ENCODE assay signal across 13 cellular contexts in the genomic region with DNA sequence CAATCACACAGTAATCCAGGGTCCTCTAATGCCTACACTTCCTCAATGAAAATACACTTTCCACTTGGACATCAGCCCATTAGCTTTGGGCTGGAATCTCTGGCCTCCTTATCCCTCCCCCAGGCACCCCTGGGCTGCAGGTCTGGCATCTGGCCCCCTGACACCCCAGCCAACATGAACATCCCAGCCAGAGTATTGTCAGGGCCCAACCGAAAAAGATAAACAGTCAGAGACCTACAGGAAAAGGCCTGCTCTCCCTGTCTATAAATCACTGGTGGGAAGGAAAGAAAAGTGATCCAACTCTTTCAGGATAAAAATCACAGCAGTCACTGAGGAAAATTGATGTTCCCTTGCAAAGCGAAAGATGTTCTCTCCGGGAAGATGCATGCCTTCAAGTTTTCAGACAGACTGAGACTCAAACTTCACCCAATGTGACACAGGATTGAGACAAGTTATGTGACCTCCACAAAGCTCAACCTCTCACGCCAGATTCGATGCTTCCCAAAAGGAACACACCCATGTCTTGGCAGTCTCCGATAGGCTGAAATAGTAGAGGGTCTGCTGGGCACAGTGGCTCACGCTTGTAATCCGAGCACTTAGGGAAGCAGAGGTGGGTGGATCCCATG. TPM values are rescaled to one million over a fixed set of nuclear protein-coding genes. Genes with fewer than 3 reads are reported as not detected.
DNase-seq lines count a peak whose midpoint lies in the region; ATAC-seq, FAIRE-seq and TF ChIP-seq lines count a peak whose summit lies in the region.
"Had no signal": no experiment of that assay in that cellular context is flagged by ENCODE, and none has a peak within 500 bp of the region (broad histone marks: within the 10 kb centered on the region; RNA-seq: fewer than 3 reads in every experiment).

No MANE protein-coding gene starts in this region.

- H3K27ac ChIP-seq in A549: peak overlapping the region in 1 of 2 experiments; percentile 58; a peak in 2 of 6 replicates
- H3K27ac ChIP-seq in astrocyte (ENCODE audit: low read depth, low read length): no peak overlapping the region
- H3K27ac ChIP-seq in right cardiac atrium (ENCODE audit: low read length): peak overlapping the region; percentile 39
- H3K27ac ChIP-seq in dorsolateral prefrontal cortex: peak overlapping the region in 3 of 59 donors; percentile 15 to 29 (median 28)
- peak overlapping the region in 2 of 8 donors; percentile 2 to 12 for H3K27ac ChIP-seq in spleen
- H3K27ac ChIP-seq: HL-60 had no signal

- TF ChIP-seq CTCF in A549 (IDR thresholded peaks at IDR 0.05) (no peak), astrocyte (IDR thresholded peaks at IDR 0.05; ENCODE audit: insufficient read depth, low read depth, low read length) (no peak), progenitor cell of endocrine pancreas (IDR thresholded peaks at IDR 0.05; ENCODE audit: unreplicated experiment) (no peak), dorsolateral prefrontal cortex (IDR thresholded peaks at IDR 0.05 in 54 of 56, conservative IDR thresholded peaks at IDR 0.05 in 2 of 56; ENCODE audit: low read depth in 1 of 56, partially characterized antibody in 56 of 56) (no peak), spleen (IDR thresholded peaks at IDR 0.05 in 8 of 11, conservative IDR thresholded peaks at IDR 0.05 in 3 of 11) (no peak)

- H3K9me3 Mint-ChIP-seq in astrocyte (ENCODE audit: unreplicated experiment): no peaks in the 10 kb centered on the region
- no peaks in the 10 kb centered on the region for H3K9me3 Mint-ChIP-seq in progenitor cell of endocrine pancreas (ENCODE audit: low read depth)
- H3K9me3 Mint-ChIP-seq: activated naive CD8-positive, alpha-beta T cell treated with anti-CD3 and anti-CD28 coated beads, Interleukin-2, amount 50 U/mL, for 24 hours had no signal

- H3K9ac ChIP-seq in astrocyte (ENCODE audit: low read length): no peak overlapping the region

- TF ChIP-seq POLR2A in A549 (IDR thresholded peaks at IDR 0.05; ENCODE audit: low read length): no peak
- TF ChIP-seq POLR2A in spleen (IDR thresholded peaks at IDR 0.05): no peak

- H3K36me3 ChIP-seq in astrocyte (ENCODE audit: insufficient read depth, low read length) (no peaks in the 10 kb centered on the region), spleen (no peaks in the 10 kb centered on the region)

- 85% methylated on average over 8 of the region's 8 CpGs for WGBS in A549 (ENCODE audit: missing lambda C conversion rate)
- WGBS in right cardiac atrium: 32% methylated on average over 8 of the region's 8 CpGs
- WGBS in spleen, 5 donors: 45 to 84% (median 69%) methylated on average over 8 of the region's 8 CpGs

- H3K27ac Mint-ChIP-seq in astrocyte (ENCODE audit: unreplicated experiment) (no peak overlapping the region), progenitor cell of endocrine pancreas (peak overlapping the region; percentile 81)
- H3K27ac Mint-ChIP-seq: activated naive CD8-positive, alpha-beta T cell treated with anti-CD3 and anti-CD28 coated beads, Interleukin-2, amount 50 U/mL, for 24 hours had no signal

- H4K20me1 ChIP-seq in astrocyte (ENCODE audit: insufficient read depth, low read length): peaks cover 66% of the 10 kb centered on the region

- H3K27me3 Mint-ChIP-seq in astrocyte (ENCODE audit: low read depth, unreplicated experiment) (peaks cover 10% of the 10 kb centered on the region), progenitor cell of endocrine pancreas (no peaks in the 10 kb centered on the region)
- H3K27me3 Mint-ChIP-seq: activated naive CD8-positive, alpha-beta T cell treated with anti-CD3 and anti-CD28 coated beads, Interleukin-2, amount 50 U/mL, for 24 hours had no signal

- H3K4me1 ChIP-seq in A549 (peaks cover 59% of the 10 kb centered on the region), astrocyte (ENCODE audit: insufficient read depth, low read length) (peaks cover 16% of the 10 kb centered on the region), right cardiac atrium (ENCODE audit: control insufficient read depth, insufficient read depth, low read length) (peaks cover 18% of the 10 kb centered on the region), spleen (peaks cover 0 to 19% (median 12%) of the 10 kb centered on the region in 6 donors)

- no peak overlapping the region; the same call in 2 of the 3 replicates for H3K4me2 ChIP-seq in A549
- peak overlapping the region; percentile 9 for H3K4me2 ChIP-seq in astrocyte (ENCODE audit: low read length)

- H3K9me3 ChIP-seq in A549 (no peaks in the 10 kb centered on the region), astrocyte (ENCODE audit: insufficient read depth, low read depth, low read length) (no peaks in the 10 kb centered on the region), right cardiac atrium (ENCODE audit: control insufficient read depth, low read length) (no peaks in the 10 kb centered on the region), spleen (no peaks in the 10 kb centered on the region)

- DNase-seq in A549 (ENCODE audit: low read depth in 1 of 2, low spot score in 1 of 2): no peak
- peak; percentile 59 for DNase-seq in astrocyte (ENCODE audit: low read depth)
- peak in 1 of 3 donors; percentile 60 for DNase-seq in right cardiac atrium
- no peak for DNase-seq in progenitor cell of endocrine pancreas (ENCODE audit: low spot score, unreplicated experiment)
- DNase-seq in dorsolateral prefrontal cortex: no peak
- DNase-seq in islet precursor cell: no peak
- DNase-seq in DMS114 treated with DMSO at 0.1 percent for 48 hours (lab: John Stamatoyannopoulos, UW; ENCODE audit: unreplicated experiment): no peak
- DNase-seq in spleen: no peak
- DNase-seq: activated CD4-positive, CD25-positive, alpha-beta regulatory T cell; activated naive CD8-positive, alpha-beta T cell treated with anti-CD3 and anti-CD28 coated beads, Interleukin-2, amount 50 U/mL, for 24 hours; posterior cingulate gyrus; stimulated activated naive CD4-positive, alpha-beta T cell treated with Interleukin-2 at 50 U/mL for 16 hours had no signal

- TF ChIP-seq RAD21 in A549 (conservative IDR thresholded peaks at IDR 0.05 in 1 of 2, IDR thresholded peaks at IDR 0.05 in 1 of 2): no peak

- H3K4me3 ChIP-seq in A549: no peak overlapping the region
- no peak overlapping the region for H3K4me3 ChIP-seq in astrocyte (ENCODE audit: insufficient read depth, low read depth, low read length)
- no peak overlapping the region for H3K4me3 ChIP-seq in right cardiac atrium (ENCODE audit: low read length)
- no peak overlapping the region for H3K4me3 ChIP-seq in dorsolateral prefrontal cortex
- no peak overlapping the region for H3K4me3 ChIP-seq in spleen

- FAIRE-seq in A549 (lab: Jason Lieb, UNC) (peak; percentile 28), astrocyte (lab: Jason Lieb, UNC) (peak; percentile 26)

- H3K27me3 ChIP-seq in astrocyte (ENCODE audit: insufficient read depth, low read length): no peaks in the 10 kb centered on the region
- no peaks in the 10 kb centered on the region for H3K27me3 ChIP-seq in right cardiac atrium (ENCODE audit: control insufficient read depth, insufficient read depth)
- peaks cover 0 to 5% (median 0%) of the 10 kb centered on the region in 45 donors for H3K27me3 ChIP-seq in dorsolateral prefrontal cortex
- no peaks in the 10 kb centered on the region for H3K27me3 ChIP-seq in spleen (replicated peaks in 1 of 7)

- H3K36me3 Mint-ChIP-seq in astrocyte (ENCODE audit: low read depth, unreplicated experiment) (peaks cover 16% of the 10 kb centered on the region), progenitor cell of endocrine pancreas (ENCODE audit: insufficient read depth) (peaks cover 2% of the 10 kb centered on the region)

- peaks cover 93% of the 10 kb centered on the region for H3K79me2 ChIP-seq in astrocyte (ENCODE audit: insufficient read depth, low read length)

- CTCF ChIA-PET in A549 (lab: Yijun Ruan, JAX): interaction anchor here (1.1 kb wide), 1 partner anchor 22 kb away, joined by 5 read pairs; a partner anchor contains a TSS

- ATAC-seq in A549 (no peak), right cardiac atrium (peak; percentile 24 to 64)
- ATAC-seq: activated naive CD8-positive, alpha-beta T cell treated with anti-CD3 and anti-CD28 coated beads, Interleukin-2, amount 50 U/mL, for 24 hours had no signal

- H3K4me3 Mint-ChIP-seq in astrocyte (ENCODE audit: unreplicated experiment) (no peak overlapping the region), progenitor cell of endocrine pancreas (ENCODE audit: low read depth) (no peak overlapping the region)
- H3K4me3 Mint-ChIP-seq: activated naive CD8-positive, alpha-beta T cell treated with anti-CD3 and anti-CD28 coated beads, Interleukin-2, amount 50 U/mL, for 24 hours had no signal

- POLR2A ChIA-PET in A549 (lab: Yijun Ruan, JAX): interaction anchor here (1.4 kb wide), 1 partner anchor 22 kb away, joined by 4 read pairs; a partner anchor contains a TSS

- no peak for TF ChIP-seq EP300 in A549 (IDR thresholded peaks at IDR 0.05)

- H3K4me1 Mint-ChIP-seq in astrocyte (ENCODE audit: low read depth, unreplicated experiment) (peaks cover 4% of the 10 kb centered on the region), progenitor cell of endocrine pancreas (ENCODE audit: low read depth) (peaks cover 80% of the 10 kb centered on the region)
- H3K4me1 Mint-ChIP-seq: activated naive CD8-positive, alpha-beta T cell treated with anti-CD3 and anti-CD28 coated beads, Interleukin-2, amount 50 U/mL, for 24 hours had no signal

- intact Hi-C loops in right cardiac atrium (cut with DNase I): no loop called here
- intact Hi-C loops in dorsolateral prefrontal cortex (cut with DNase I): no loop called here
- intact Hi-C loops in spleen (cut with DNase I; ENCODE audit: low total_unique reads): no loop called here

- H2AFZ ChIP-seq in astrocyte (ENCODE audit: low read depth, low read length): no peak overlapping the region

TF ChIP-seq in A549, 52 proteins besides CTCF, POLR2A, EP300 and RAD21 (continues in another document):
- TF ChIP-seq JUNB (IDR thresholded peaks at IDR 0.05) (no peak), HDAC2 (IDR thresholded peaks at IDR 0.05) (no peak), ZSCAN20 (CRISPR knock-in tag; IDR thresholded peaks at IDR 0.05) (no peak)

RNA-seq across cellular contexts. Expression of a gene that starts 22.3 kb away (rescaled TPM):
- polyA plus RNA-seq in A549 (2011; rRNA removed) (6.5 and 11.0 TPM in 2 replicates), A549 (2017; fragmentation: RNase III; extraction: RNeasy Plus Mini Kit Qiagen cat#74134 plus additional on column Dnase treatment) (3.9 to 4.0 TPM (median 3.9 TPM) in 3 replicates), right cardiac atrium (4.3 TPM), spleen (1 to 10 TPM in 1 of 3 donors, under 1 TPM in 2; 0.47 to 1.5 (median 0.52) TPM)
- polyA plus RNA-seq in A549 (2012; cell fraction: cytosol; rRNA removed): 2.9 and 4.0 TPM in 2 replicates
- 4.6 and 5.1 TPM in 2 replicates for polyA plus RNA-seq in A549 (2012; cell fraction: nucleus; rRNA removed)
- polyA minus RNA-seq in A549 (2011; rRNA and poly(A)+ RNA removed): 25.9 and 28.7 TPM in 2 replicates
- total RNA-seq in astrocyte (18.0 and 19.7 TPM in 2 replicates), right cardiac atrium (10 to 100 TPM in 2 of 4 donors, 1 to 10 TPM in 2; 9.1 to 18.2 (median 11.0) TPM), progenitor cell of endocrine pancreas (48.9 and 54.0 TPM in 2 replicates), dorsolateral prefrontal cortex (10 to 100 TPM in 109 of 120 experiments, 1 to 10 TPM in 11; 7.3 to 24.4 (median 13.4) TPM), spleen (10 to 100 TPM in 6 of 7 donors, 1 to 10 TPM in 1; 9.1 to 18.5 (median 12.5) TPM)

Comparison
In these comparisons a context has a peak if more than half of its experiments do, and no peak if none do; other contexts are left out.
1. ATAC-seq: peak in right cardiac atrium (2 of 2); none in A549 (0 of 2).